ENCODE assay signal across 1 cellular context in genomic region chr2:65372619-65373018, GRCh38.
TF ChIP-seq lines count a peak whose summit lies in the region.

No MANE protein-coding gene starts in this region.

TF ChIP-seq in endothelial cell of umbilical vein, 7 proteins besides CTCF, POLR2A, EP300 and RAD21:
- no peak for TF ChIP-seq MAX (IDR thresholded peaks at IDR 0.05; ENCODE audit: insufficient read depth, insufficient read length)
- no peak for TF ChIP-seq JUN (IDR thresholded peaks at IDR 0.05; ENCODE audit: borderline replicate concordance, insufficient read depth, insufficient read length, low read depth)
- TF ChIP-seq FOS (IDR thresholded peaks at IDR 0.05; ENCODE audit: borderline replicate concordance, insufficient read depth, low read length): no peak
